1 cellular context compared by ENCODE assay signal in the genomic region with DNA sequence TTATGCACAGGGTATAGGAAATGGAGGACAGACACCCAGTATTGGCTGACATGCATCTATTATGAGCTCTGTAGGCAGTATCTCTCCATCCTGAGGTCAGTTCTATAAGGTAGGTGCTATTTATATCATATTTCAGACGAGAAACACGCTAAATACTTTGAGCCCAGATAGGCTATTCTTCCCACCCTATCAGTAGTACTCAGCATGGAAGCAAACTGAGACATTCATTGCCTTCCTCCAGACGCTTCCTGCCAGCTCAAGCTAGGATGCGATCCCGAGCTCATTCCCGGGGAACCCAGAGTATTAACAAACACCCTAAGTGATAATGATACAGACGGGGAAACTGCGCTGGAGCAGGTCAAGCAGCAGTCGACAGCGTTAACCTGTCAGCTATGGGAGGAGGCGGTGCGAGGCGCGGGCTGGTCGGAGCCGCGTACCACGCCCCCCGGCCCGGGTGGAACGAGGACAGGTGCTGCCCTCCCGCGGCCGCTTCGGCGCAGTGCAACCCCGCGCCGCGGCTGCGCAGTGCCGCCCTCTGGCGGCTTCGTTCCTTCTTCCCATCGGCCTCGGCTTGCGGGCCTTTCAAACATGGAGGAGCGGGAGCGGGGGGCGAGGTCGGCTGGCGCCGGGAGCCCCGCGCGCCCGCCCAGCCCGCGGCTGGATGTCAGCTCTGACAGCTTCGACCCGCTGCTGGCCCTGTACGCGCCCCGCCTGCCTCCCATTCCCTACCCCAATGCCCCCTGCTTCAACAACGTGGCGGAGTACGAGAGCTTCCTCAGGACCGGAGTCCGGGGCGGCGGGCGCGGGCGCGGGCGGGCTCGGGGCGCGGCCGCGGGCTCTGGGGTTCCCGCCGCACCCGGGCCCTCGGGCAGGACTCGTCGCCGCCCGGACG.
TF ChIP-seq lines count a peak whose summit lies in the region.

A gene (plus strand): TSS at position 550 of the 892 bp plus-strand sequence. CDS start 39 bp downstream, at position 589.

TF ChIP-seq in GM12878, 131 proteins besides CTCF, POLR2A, EP300 and RAD21 (continued from another document):
- TF ChIP-seq, protein P1, sequence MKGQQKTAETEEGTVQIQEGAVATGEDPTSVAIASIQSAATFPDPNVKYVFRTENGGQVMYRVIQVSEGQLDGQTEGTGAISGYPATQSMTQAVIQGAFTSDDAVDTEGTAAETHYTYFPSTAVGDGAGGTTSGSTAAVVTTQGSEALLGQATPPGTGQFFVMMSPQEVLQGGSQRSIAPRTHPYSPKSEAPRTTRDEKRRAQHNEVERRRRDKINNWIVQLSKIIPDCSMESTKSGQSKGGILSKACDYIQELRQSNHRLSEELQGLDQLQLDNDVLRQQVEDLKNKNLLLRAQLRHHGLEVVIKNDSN (IDR thresholded peaks at IDR 0.05; ENCODE audit: borderline replicate concordance, extremely low read length, insufficient read depth, low read depth, low read length) = no peak
- TF ChIP-seq ZNF24 (IDR thresholded peaks at IDR 0.05) = 0 out of 2 replicates have a peak, but pooled peaks have one; percentile 13
- TF ChIP-seq BHLHE40 (IDR thresholded peaks at IDR 0.05; ENCODE audit: borderline replicate concordance in 1 of 2, low read depth in 2 of 2, low read length in 1 of 2) = peak; percentile 47 to 58; a peak in 3 of 4 replicates
- peak; percentile 40; the same call in 1 of the 2 replicates for TF ChIP-seq RUNX3 (IDR thresholded peaks at IDR 0.05; ENCODE audit: low read length)
- peak; percentile 14 for TF ChIP-seq MEF2B (IDR thresholded peaks at IDR 0.05; ENCODE audit: partially characterized antibody, poor library complexity, severe bottlenecking)
- peak; percentile 57 for TF ChIP-seq SP1 (IDR thresholded peaks at IDR 0.05; ENCODE audit: low read depth, low read length)
- peak; percentile 95 for TF ChIP-seq YY1 (IDR thresholded peaks at IDR 0.05; ENCODE audit: low read depth, low read length)
- peak; percentile 60 for TF ChIP-seq NR2F1 (conservative IDR thresholded peaks at IDR 0.05)
- TF ChIP-seq, protein P2, sequence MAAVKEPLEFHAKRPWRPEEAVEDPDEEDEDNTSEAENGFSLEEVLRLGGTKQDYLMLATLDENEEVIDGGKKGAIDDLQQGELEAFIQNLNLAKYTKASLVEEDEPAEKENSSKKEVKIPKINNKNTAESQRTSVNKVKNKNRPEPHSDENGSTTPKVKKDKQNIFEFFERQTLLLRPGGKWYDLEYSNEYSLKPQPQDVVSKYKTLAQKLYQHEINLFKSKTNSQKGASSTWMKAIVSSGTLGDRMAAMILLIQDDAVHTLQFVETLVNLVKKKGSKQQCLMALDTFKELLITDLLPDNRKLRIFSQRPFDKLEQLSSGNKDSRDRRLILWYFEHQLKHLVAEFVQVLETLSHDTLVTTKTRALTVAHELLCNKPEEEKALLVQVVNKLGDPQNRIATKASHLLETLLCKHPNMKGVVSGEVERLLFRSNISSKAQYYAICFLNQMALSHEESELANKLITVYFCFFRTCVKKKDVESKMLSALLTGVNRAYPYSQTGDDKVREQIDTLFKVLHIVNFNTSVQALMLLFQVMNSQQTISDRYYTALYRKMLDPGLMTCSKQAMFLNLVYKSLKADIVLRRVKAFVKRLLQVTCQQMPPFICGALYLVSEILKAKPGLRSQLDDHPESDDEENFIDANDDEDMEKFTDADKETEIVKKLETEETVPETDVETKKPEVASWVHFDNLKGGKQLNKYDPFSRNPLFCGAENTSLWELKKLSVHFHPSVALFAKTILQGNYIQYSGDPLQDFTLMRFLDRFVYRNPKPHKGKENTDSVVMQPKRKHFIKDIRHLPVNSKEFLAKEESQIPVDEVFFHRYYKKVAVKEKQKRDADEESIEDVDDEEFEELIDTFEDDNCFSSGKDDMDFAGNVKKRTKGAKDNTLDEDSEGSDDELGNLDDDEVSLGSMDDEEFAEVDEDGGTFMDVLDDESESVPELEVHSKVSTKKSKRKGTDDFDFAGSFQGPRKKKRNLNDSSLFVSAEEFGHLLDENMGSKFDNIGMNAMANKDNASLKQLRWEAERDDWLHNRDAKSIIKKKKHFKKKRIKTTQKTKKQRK (IDR thresholded peaks at IDR 0.05; ENCODE audit: low read depth, low read length) = no peak
- 0 out of 2 replicates have a peak, but pooled peaks have one; percentile 15 for TF ChIP-seq MEF2A (IDR thresholded peaks at IDR 0.05; ENCODE audit: insufficient read depth, low read depth, low read length)
- peak; percentile 47; the same call in 1 of the 2 replicates for TF ChIP-seq PAX5 (IDR thresholded peaks at IDR 0.05; ENCODE audit: borderline replicate concordance, low read depth, low read length)
